ENCODE assay signal across 10 cellular contexts in the genomic region with DNA sequence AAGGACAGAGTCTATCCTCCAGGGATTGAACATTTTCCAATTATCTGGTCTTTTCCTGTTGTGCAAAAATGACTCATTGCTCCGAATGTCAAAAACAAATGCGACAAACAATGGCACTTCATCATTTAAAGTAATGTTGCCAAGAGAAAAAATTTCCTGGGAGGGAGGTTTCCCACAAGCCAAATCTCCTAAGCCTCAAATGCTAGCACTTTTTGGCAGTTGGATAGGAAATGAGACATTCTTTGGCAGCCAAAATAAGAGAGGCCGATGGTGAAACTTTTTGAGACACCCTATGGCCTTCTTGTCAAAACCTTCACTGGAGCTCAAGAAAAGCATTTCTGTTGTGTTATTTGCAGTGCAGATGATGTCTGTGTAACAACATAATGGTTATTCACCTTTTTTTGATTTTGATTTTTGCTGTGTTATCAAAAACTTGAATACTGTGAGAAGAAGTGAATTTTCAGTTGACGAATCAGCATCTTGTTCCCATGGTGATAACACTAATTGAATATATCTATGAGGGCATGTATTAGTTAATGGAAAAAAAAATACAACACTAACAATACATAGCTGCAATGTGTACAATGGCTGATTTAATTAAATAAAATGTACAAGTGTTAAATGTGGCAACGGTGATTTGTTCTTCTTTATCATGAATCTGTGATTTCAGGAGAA.
DNase-seq lines count a peak whose midpoint lies in the region; ATAC-seq, FAIRE-seq and TF ChIP-seq lines count a peak whose summit lies in the region.
"Had no signal": no experiment of that assay in that cellular context is flagged by ENCODE, and none has a peak within 500 bp of the region (broad histone marks: within the 10 kb centered on the region; RNA-seq: fewer than 3 reads in every experiment).

No MANE protein-coding gene starts in this region.

- peak; percentile 53 for FAIRE-seq in kidney (lab: Jason Lieb, UNC)

- TF ChIP-seq POLR2A in IMR-90 (IDR thresholded peaks at IDR 0.05; ENCODE audit: low read depth, low read length) = no peak
- TF ChIP-seq POLR2A in vagina (IDR thresholded peaks at IDR 0.05) = no peak

- no peak overlapping the region for H3K18ac ChIP-seq in IMR-90 (ENCODE audit: low read depth, low read length)

- H3K9ac ChIP-seq in IMR-90 (ENCODE audit: low read depth, low read length) = no peak overlapping the region
- H3K9ac ChIP-seq in kidney (ENCODE audit: low read length in 2 of 2) = no peak overlapping the region

- peak overlapping the region; percentile 24; the same call in 1 of the 2 replicates for H2BK20ac ChIP-seq in IMR-90 (ENCODE audit: low read depth, low read length)

- H2BK120ac ChIP-seq in IMR-90 (ENCODE audit: low read depth, low read length) = no peak overlapping the region

- no peaks in the 10 kb centered on the region for H3K79me1 ChIP-seq in IMR-90 (ENCODE audit: low read depth in 1 of 2, low read length in 2 of 2)

- no CpG with 5 or more reads among the region's 5 CpGs for WGBS in IMR-90 (ENCODE audit: extremely low coverage in 2 of 2, insufficient read length in 1 of 2), 2 experiments

- H3K27me3 ChIP-seq in IMR-90 (ENCODE audit: control insufficient read depth, insufficient read depth, low read length) = no peaks in the 10 kb centered on the region; the same call in 1 of the 2 replicates
- H3K27me3 ChIP-seq in vagina = no peaks in the 10 kb centered on the region

- in situ Hi-C loops in IMR-90 (cut with MboI; ENCODE audit: low sequenced_read_pairs) = no loop called here

- H3K9me3 Mint-ChIP-seq in chondrocyte (ENCODE audit: low read depth) = no peaks in the 10 kb centered on the region
- H3K9me3 Mint-ChIP-seq: activated naive CD4-positive, alpha-beta T cell treated with anti-CD3 and anti-CD28 coated beads, Interleukin-2, amount 50 U/mL, for 72 hours had no signal

- H3K36me3 ChIP-seq in IMR-90 (ENCODE audit: control insufficient read depth, insufficient read depth, low read length) = no peaks in the 10 kb centered on the region
- H3K36me3 ChIP-seq in kidney (ENCODE audit: control insufficient read depth in 1 of 2, insufficient read depth in 2 of 2, low read length in 2 of 2) = peaks cover 4 to 9% of the 10 kb centered on the region in 2 donors
- H3K36me3 ChIP-seq in vagina = no peaks in the 10 kb centered on the region

- TF ChIP-seq CTCF in IMR-90 (conservative IDR thresholded peaks at IDR 0.05; ENCODE audit: low read depth, low read length) = no peak
- TF ChIP-seq CTCF in chondrocyte (IDR thresholded peaks at IDR 0.05) = no peak
- no peak for TF ChIP-seq CTCF in kidney (IDR thresholded peaks at IDR 0.05; ENCODE audit: borderline replicate concordance, extremely low read depth, insufficient read depth)
- no peak for TF ChIP-seq CTCF in vagina (IDR thresholded peaks at IDR 0.05)

- no TSS peak for BruUV-seq in IMR-90 (replicated peaks; lab: Mats Ljungman, UMichigan)

- ATAC-seq in IMR-90 (ENCODE audit: low read depth) = peak; percentile 49; the same call in 1 of the 2 replicates
- no peak for ATAC-seq in GM21737 (IDR thresholded peaks at IDR 0.05; ENCODE audit: unreplicated experiment)
- ATAC-seq in GM19328 (IDR thresholded peaks at IDR 0.05; ENCODE audit: unreplicated experiment) = no peak
- ATAC-seq: activated naive CD4-positive, alpha-beta T cell treated with anti-CD3 and anti-CD28 coated beads, Interleukin-2, amount 50 U/mL, for 72 hours had no signal

- H3K27ac ChIP-seq in IMR-90 (ENCODE audit: insufficient read depth, low read length) (no peak overlapping the region), kidney (ENCODE audit: low read depth in 2 of 2, low read length in 2 of 2) (no peak overlapping the region), vagina (peak overlapping the region; percentile 65)

- no peaks in the 10 kb centered on the region for H4K20me1 ChIP-seq in IMR-90 (ENCODE audit: insufficient read depth, low read length)

- peak overlapping the region; percentile 79 for H3K27ac Mint-ChIP-seq in chondrocyte (ENCODE audit: unreplicated experiment)
- H3K27ac Mint-ChIP-seq: activated naive CD4-positive, alpha-beta T cell treated with anti-CD3 and anti-CD28 coated beads, Interleukin-2, amount 50 U/mL, for 72 hours had no signal

- no peak overlapping the region for H2AK9ac ChIP-seq in IMR-90 (replicated peaks; ENCODE audit: low read depth, low read length, poor library complexity)

- POLR2A ChIA-PET in IMR-90 (lab: Charles Lee; ENCODE audit: unreplicated experiment) = no interaction called here

- H4K8ac ChIP-seq in IMR-90 (ENCODE audit: low read depth in 2 of 2, low read length in 2 of 2) = no peak overlapping the region

- no peak overlapping the region for H3K4ac ChIP-seq in IMR-90 (ENCODE audit: low read depth, low read length)

- CTCF ChIA-PET in IMR-90 (lab: Yijun Ruan, JAX) = interaction anchor here (0.6 to 2.3 kb wide), 4 partner anchors 12 to 995 kb away, joined by 3 to 5 read pairs (median 3); no protein-coding TSS in a partner anchor

- no peak overlapping the region for H4K5ac ChIP-seq in IMR-90 (ENCODE audit: low read depth, low read length)

- H3K36me3 Mint-ChIP-seq in chondrocyte (ENCODE audit: low read depth) = peaks cover 8% of the 10 kb centered on the region
- H3K36me3 Mint-ChIP-seq: activated naive CD4-positive, alpha-beta T cell treated with anti-CD3 and anti-CD28 coated beads, Interleukin-2, amount 50 U/mL, for 72 hours had no signal

- no peak overlapping the region for H2AFZ ChIP-seq in IMR-90 (replicated peaks; ENCODE audit: low read length, poor library complexity)

- no peak overlapping the region for H2BK5ac ChIP-seq in IMR-90 (ENCODE audit: low read depth, low read length, poor library complexity, severe bottlenecking)

- no peaks in the 10 kb centered on the region for H3K9me1 ChIP-seq in IMR-90 (ENCODE audit: insufficient read depth, low read length)

- DNase-seq in IMR-90 (peak; percentile 67), chondrocyte (ENCODE audit: low spot score) (no peak), kidney (no peak), vagina (ENCODE audit: extremely low spot score in 2 of 2) (no peak)
- DNase-seq in activated CD4-positive, alpha-beta T cell treated with anti-CD3 and anti-CD28 coated beads for 4 hours = no peak
- DNase-seq: activated CD4-positive, alpha-beta T cell treated with anti-CD3 and anti-CD28 coated beads, Interleukin-2, amount 50 U/mL, for 4 hours; erythroblast had no signal

- peaks cover 29% of the 10 kb centered on the region for H3K4me1 Mint-ChIP-seq in chondrocyte (ENCODE audit: low read depth)

- H3K14ac ChIP-seq in IMR-90 (replicated peaks; ENCODE audit: low read depth, low read length) = no peak overlapping the region

- H3K4me3 ChIP-seq in IMR-90 (ENCODE audit: insufficient read depth, low read depth, low read length) (no peak overlapping the region), kidney (ENCODE audit: low read length in 2 of 2) (no peak overlapping the region), vagina (no peak overlapping the region)

- no peak overlapping the region for H3K56ac ChIP-seq in IMR-90 (ENCODE audit: extremely low read depth, insufficient read depth, low read length)

- H3K9me3 ChIP-seq in IMR-90 (ENCODE audit: control insufficient read depth, insufficient read depth, low read length) (no peaks in the 10 kb centered on the region; the same call in 1 of the 2 replicates), kidney (ENCODE audit: control insufficient read depth in 1 of 2, low read length in 2 of 2) (no peaks in the 10 kb centered on the region), vagina (no peaks in the 10 kb centered on the region)

- intact Hi-C loops in IMR-90 (cut with micrococcal nuclease) (loop anchor here (2.0 to 5.0 kb wide), 3 partner anchors 91 to 276 kb away; no protein-coding TSS in a partner anchor), kidney (cut with DNase I) (no loop called here), vagina (cut with DNase I) (no loop called here)

- H3K4me3 Mint-ChIP-seq in chondrocyte (ENCODE audit: unreplicated experiment) = no peak overlapping the region

- H2AK5ac ChIP-seq in IMR-90 (ENCODE audit: low read depth, low read length) = no peak overlapping the region

- dilution Hi-C loops in IMR-90 (cut with HindIII; ENCODE audit: low sequenced_read_pairs, unreplicated experiment) = no loop called here

- peak overlapping the region; percentile 53; the same call in 1 of the 2 replicates for H3K4me2 ChIP-seq in IMR-90 (ENCODE audit: low read depth, low read length)

- no peak overlapping the region; the same call in 2 of the 3 replicates for H2BK15ac ChIP-seq in IMR-90 (ENCODE audit: low read depth, low read length)

- H3K23ac ChIP-seq in IMR-90 (ENCODE audit: low read depth, low read length) = no peak overlapping the region

- H3K4me1 ChIP-seq in IMR-90 (ENCODE audit: control insufficient read depth, insufficient read depth, low read length) (peaks cover 6% of the 10 kb centered on the region), kidney (ENCODE audit: control insufficient read depth in 1 of 2, insufficient read depth in 1 of 2, low read depth in 1 of 2, low read length in 2 of 2) (no peaks in the 10 kb centered on the region), vagina (peaks cover 33% of the 10 kb centered on the region)

- H3K27me3 Mint-ChIP-seq in chondrocyte (ENCODE audit: low read depth) = no peaks in the 10 kb centered on the region

- TF ChIP-seq RAD21 in IMR-90 (IDR thresholded peaks at IDR 0.05; ENCODE audit: low read length) = no peak

- H4K91ac ChIP-seq in IMR-90 (ENCODE audit: insufficient read depth, low read depth, low read length) = no peak overlapping the region

TF ChIP-seq in IMR-90, 13 proteins besides CTCF, POLR2A, EP300 and RAD21:
- TF ChIP-seq MAFK (IDR thresholded peaks at IDR 0.05; ENCODE audit: low read depth, low read length) (peak; percentile 74), CEBPB (IDR thresholded peaks at IDR 0.05; ENCODE audit: low read depth, low read length) (no peak)
